16 cellular contexts compared by ENCODE assay signal in genomic region chr11:102241026-102241425, GRCh38.
A peak's percentile ranks its signal among the peaks of the same experiment; 100 is the strongest.
DNase-seq lines count a peak whose midpoint lies in the region; ATAC-seq, FAIRE-seq and TF ChIP-seq lines count a peak whose summit lies in the region.
"Had no signal": no experiment of that assay in that cellular context is flagged by ENCODE, and none has a peak within 500 bp of the region (broad histone marks: within the 10 kb centered on the region; RNA-seq: fewer than 3 reads in every experiment).

No MANE protein-coding gene starts in this region.

- H3K9me3 ChIP-seq in HepG2 (ENCODE audit: low read length) (no peaks in the 10 kb centered on the region), right lobe of liver (no peaks in the 10 kb centered on the region), Panc1 (ENCODE audit: control insufficient read depth, insufficient read depth, low read depth, low read length) (no peaks in the 10 kb centered on the region)
- H3K9me3 ChIP-seq: adrenal gland, mucosa of descending colon had no signal

- H3K9ac ChIP-seq in HepG2 (ENCODE audit: insufficient read depth, low read depth, low read length), result no peak overlapping the region

- POLR2A ChIA-PET in HepG2 (lab: Yijun Ruan, JAX), result no interaction called here
- POLR2A ChIA-PET in Panc1 (lab: Charles Lee), result no interaction called here

- WGBS in HepG2 (ENCODE audit: low lambda C conversion rate), result 100% methylated on average over 1 of the region's 1 CpG
- WGBS in right lobe of liver (ENCODE audit: insufficient coverage, low coverage, low lambda C conversion rate, missing lambda C conversion rate), result 40% methylated on average over 1 of the region's 1 CpG

- intact Hi-C loops in HepG2 (cut with micrococcal nuclease; ENCODE audit: unreplicated experiment), result no loop called here
- intact Hi-C loops in right lobe of liver (cut with DNase I), result no loop called here
- intact Hi-C loops in Panc1 (cut with micrococcal nuclease; ENCODE audit: unreplicated experiment), result no loop called here

- no peak overlapping the region for H2AFZ ChIP-seq in HepG2 (ENCODE audit: low read length)
- H2AFZ ChIP-seq: PC-9 had no signal

- no TSS peak for BruUV-seq in HepG2 (replicated peaks; lab: Mats Ljungman, UMichigan)
- BruUV-seq in Panc1 (replicated peaks; lab: Mats Ljungman, UMichigan), result no TSS peak

- H3K4me1 ChIP-seq in HepG2 (ENCODE audit: insufficient read depth, low read length) (peaks cover 80% of the 10 kb centered on the region), right lobe of liver (peaks cover 0 to 12% (median 0%) of the 10 kb centered on the region in 4 donors), Panc1 (ENCODE audit: control insufficient read depth, insufficient read depth, low read length) (peaks cover 9% of the 10 kb centered on the region)
- H3K4me1 ChIP-seq: adrenal gland had no signal

- DNase-seq in HepG2 (ENCODE audit: low spot score) (no peak), right lobe of liver (no peak), Panc1 (ENCODE audit: low read depth, low spot score) (no peak), fibroblast of mammary gland (ENCODE audit: low read depth) (peak; percentile 64), NCI-H1417 treated with DMSO at 0.1 percent for 48 hours (lab: John Stamatoyannopoulos, UW) (no peak), GM10266 (ENCODE audit: extremely low spot score) (no peak), NCI-H187 treated with DMSO at 0.1 percent for 48 hours (lab: John Stamatoyannopoulos, UW) (no peak)
- DNase-seq: activated CD4-positive, alpha-beta T cell treated with anti-CD3 and anti-CD28 coated beads for 1 hour; adrenal gland; dorsolateral prefrontal cortex; mucosa of descending colon; NCI-H2227 treated with DMSO at 0.1 percent for 48 hours; T-cell had no signal

- in situ Hi-C loops in HepG2 (cut with HindIII; ENCODE audit: extremely low pct_ligation_motif_present, low pct_unique_long_range_greater_than_20kb), result no loop called here
- in situ Hi-C loops in Panc1 (cut with HindIII; ENCODE audit: low pct_unique_long_range_greater_than_20kb, low sequenced_read_pairs), result no loop called here

- TF ChIP-seq CTCF in HepG2 (CRISPR knock-in tag; IDR thresholded peaks at IDR 0.05) (no peak), right lobe of liver (IDR thresholded peaks at IDR 0.05) (no peak), Panc1 (IDR thresholded peaks at IDR 0.05) (no peak), fibroblast of mammary gland (conservative IDR thresholded peaks at IDR 0.05; ENCODE audit: control insufficient read depth, insufficient read depth, low read depth, low read length) (no peak), GM10266 (IDR thresholded peaks at IDR 0.05; ENCODE audit: control insufficient read depth, insufficient read depth, low read depth, missing control alignments) (no peak)

- FAIRE-seq in HepG2 (lab: Jason Lieb, UNC), result no peak
- FAIRE-seq: GM12891 had no signal

- no peaks in the 10 kb centered on the region for H3K79me2 ChIP-seq in HepG2 (ENCODE audit: insufficient read depth, low read length)

- no peak for TF ChIP-seq RAD21 in HepG2 (CRISPR knock-in tag; IDR thresholded peaks at IDR 0.05)

- no peak for TF ChIP-seq EP300 in HepG2 (IDR thresholded peaks at IDR 0.05; ENCODE audit: low read depth in 2 of 2, low read length in 2 of 2)
- TF ChIP-seq EP300 in HepG2 (CRISPR knock-in tag; IDR thresholded peaks at IDR 0.05; ENCODE audit: borderline replicate concordance), result no peak

- ATAC-seq in HepG2 (peak; percentile 4; the same call in 2 of the 3 replicates), right lobe of liver (no peak), Panc1 (0 out of 2 replicates have a peak, but pooled peaks have one; percentile 14), GM21786 (IDR thresholded peaks at IDR 0.05; ENCODE audit: unreplicated experiment) (no peak)
- ATAC-seq: mucosa of descending colon, T-cell had no signal

- H3K4me3 ChIP-seq in HepG2 (replicated peaks in 1 of 3; ENCODE audit: insufficient read depth in 1 of 3, low read depth in 2 of 3, low read length in 3 of 3), result no peak overlapping the region
- no peak overlapping the region for H3K4me3 ChIP-seq in right lobe of liver
- no peak overlapping the region for H3K4me3 ChIP-seq in Panc1 (ENCODE audit: low read depth in 2 of 2, low read length in 2 of 2)
- no peak overlapping the region for H3K4me3 ChIP-seq in fibroblast of mammary gland (ENCODE audit: control insufficient read depth, low read depth, low read length)
- H3K4me3 ChIP-seq: adrenal gland, dorsolateral prefrontal cortex, mucosa of descending colon, PC-9 had no signal

- H3K27ac ChIP-seq in HepG2 (ENCODE audit: extremely low read length, insufficient read depth, low read length) (peak overlapping the region; percentile 19), right lobe of liver (no peak overlapping the region), Panc1 (ENCODE audit: low read length) (0 out of 2 replicates have a peak overlapping the region, but pooled peaks have one; percentile 17)
- H3K27ac ChIP-seq: adrenal gland, dorsolateral prefrontal cortex, PC-9 had no signal

- no peaks in the 10 kb centered on the region for H4K20me1 ChIP-seq in HepG2 (ENCODE audit: insufficient read depth, low read length)

- CTCF ChIA-PET in HepG2 (lab: Yijun Ruan, JAX; ENCODE audit: low intra/inter-chr PET ratio, low total read pairs), result no interaction called here
- CTCF ChIA-PET in Panc1 (lab: Charles Lee), result no interaction called here

- no peaks in the 10 kb centered on the region for H3K27me3 ChIP-seq in HepG2 (ENCODE audit: control insufficient read depth in 1 of 2, insufficient read depth in 2 of 2, low read length in 2 of 2)
- no peaks in the 10 kb centered on the region for H3K27me3 ChIP-seq in right lobe of liver
- H3K27me3 ChIP-seq in Panc1 (ENCODE audit: control insufficient read depth, insufficient read depth, low read length), result no peaks in the 10 kb centered on the region
- H3K27me3 ChIP-seq: adrenal gland, dorsolateral prefrontal cortex had no signal

- H3K4me2 ChIP-seq in HepG2 (ENCODE audit: low read depth, low read length), result no peak overlapping the region
- H3K4me2 ChIP-seq: PC-9 had no signal

- no peak for TF ChIP-seq POLR2A in HepG2 (IDR thresholded peaks at IDR 0.05; ENCODE audit: insufficient read depth in 1 of 2, low read depth in 2 of 2, low read length in 2 of 2)
- TF ChIP-seq POLR2A in right lobe of liver (IDR thresholded peaks at IDR 0.05), result no peak

- no peaks in the 10 kb centered on the region for H3K36me3 ChIP-seq in HepG2 (replicated peaks in 1 of 2; ENCODE audit: control insufficient read depth in 1 of 2, insufficient read depth in 2 of 2, low read length in 2 of 2)
- H3K36me3 ChIP-seq in right lobe of liver, result no peaks in the 10 kb centered on the region
- no peaks in the 10 kb centered on the region for H3K36me3 ChIP-seq in Panc1 (ENCODE audit: control insufficient read depth, insufficient read depth, low read length)
- H3K36me3 ChIP-seq: adrenal gland had no signal

TF ChIP-seq in HepG2, 621 proteins besides CTCF, POLR2A, EP300 and RAD21 (continues in another document):
- no peak for TF ChIP-seq ZNF431 (CRISPR knock-in tag; IDR thresholded peaks at IDR 0.05; ENCODE audit: borderline replicate concordance, low read depth)
- no peak for TF ChIP-seq MZF1 (CRISPR knock-in tag; IDR thresholded peaks at IDR 0.05; ENCODE audit: borderline replicate concordance)
- TF ChIP-seq ZNF788 (CRISPR knock-in tag; IDR thresholded peaks at IDR 0.05; ENCODE audit: borderline replicate concordance), result no peak
- TF ChIP-seq ZNF639 (CRISPR knock-in tag; conservative IDR thresholded peaks at IDR 0.05), result no peak
- TF ChIP-seq SNAPC2 (CRISPR knock-in tag; IDR thresholded peaks at IDR 0.05), result no peak
- no peak for TF ChIP-seq ZNF441 (CRISPR knock-in tag; IDR thresholded peaks at IDR 0.05; ENCODE audit: borderline replicate concordance)
- no peak for TF ChIP-seq FOXK1 (CRISPR knock-in tag; IDR thresholded peaks at IDR 0.05; ENCODE audit: borderline replicate concordance, low read depth)
- no peak for TF ChIP-seq ZNF207 (IDR thresholded peaks at IDR 0.05; ENCODE audit: borderline replicate concordance)
- no peak for TF ChIP-seq ZNF670 (CRISPR knock-in tag; IDR thresholded peaks at IDR 0.05; ENCODE audit: borderline replicate concordance)
- TF ChIP-seq MAZ (IDR thresholded peaks at IDR 0.05; ENCODE audit: borderline replicate concordance, low read depth, low read length), result no peak
- TF ChIP-seq MAZ (CRISPR knock-in tag; IDR thresholded peaks at IDR 0.05; ENCODE audit: low read depth), result no peak
- TF ChIP-seq HOXA3 (CRISPR knock-in tag; IDR thresholded peaks at IDR 0.05), result no peak
- no peak for TF ChIP-seq ZNF784 (CRISPR knock-in tag; IDR thresholded peaks at IDR 0.05; ENCODE audit: borderline replicate concordance)
- TF ChIP-seq ZNF256 (CRISPR knock-in tag; conservative IDR thresholded peaks at IDR 0.05), result no peak
- TF ChIP-seq NR2F6 (IDR thresholded peaks at IDR 0.05), result no peak
- TF ChIP-seq NR2F6 (CRISPR knock-in tag; IDR thresholded peaks at IDR 0.05), result no peak
- no peak for TF ChIP-seq CC2D1A (CRISPR knock-in tag; IDR thresholded peaks at IDR 0.05)

Comparison
In these comparisons a context has a peak if more than half of its experiments do, and no peak if none do; other contexts are left out.
1. ATAC-seq: peak in HepG2 (single experiment) and Panc1 (single experiment); none in right lobe of liver (0 of 4) and GM21786 (single experiment).
2. H3K27ac ChIP-seq: peak in HepG2 (single experiment) and Panc1 (single experiment); none in right lobe of liver (0 of 3).